Comparison of ENCODE assay signal across 30 cellular contexts in the genomic region with DNA sequence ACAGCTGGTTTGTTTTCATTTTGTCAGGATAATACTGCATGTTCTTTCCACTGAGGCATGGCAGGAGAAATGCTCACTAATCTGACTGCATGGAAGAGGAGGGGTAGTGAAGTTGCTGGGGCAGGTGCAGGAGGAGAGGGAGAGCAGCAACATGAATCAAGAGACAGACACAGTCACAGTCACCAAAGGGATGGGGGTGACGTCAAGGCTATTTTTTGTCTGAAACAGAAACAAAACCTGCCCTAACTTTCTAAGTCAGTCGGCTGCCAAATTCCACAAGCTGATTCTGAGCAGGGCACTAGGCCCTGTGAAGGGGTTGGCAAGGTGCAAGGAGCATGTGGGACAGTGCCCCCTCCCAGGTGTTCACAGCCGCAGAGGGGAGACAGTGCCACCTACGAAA.
"Had no signal": no experiment of that assay in that cellular context is flagged by ENCODE, and none has a peak within 500 bp of the region (broad histone marks: within the 10 kb centered on the region; RNA-seq: fewer than 3 reads in every experiment).

No MANE protein-coding gene starts in this region.

- DNase-seq: activated CD4-positive, alpha-beta memory T cell treated with anti-CD3 and anti-CD28 coated beads, Interleukin-2, amount 10 ng/mL, durations not matched to agents 7 days and 5 days; activated CD4-positive, alpha-beta T cell treated with anti-CD3 and anti-CD28 coated beads for 1 hour; activated CD4-positive, alpha-beta T cell treated with anti-CD3 and anti-CD28 coated beads for 4 hours; activated CD4-positive, alpha-beta T cell treated with anti-CD3 and anti-CD28 coated beads, Interleukin-2, amount 10 ng/mL, durations not matched to agents 7 days and 5 days; activated CD4-positive, alpha-beta T cell treated with anti-CD3 and anti-CD28 coated beads, Interleukin-2, amount 50 U/mL, for 4 hours; activated CD8-positive, alpha-beta memory T cell treated with anti-CD3 and anti-CD28 coated beads, Interleukin-2, amount 50 U/mL, for 48 hours; activated gamma-delta T cell; activated naive CD4-positive, alpha-beta T cell; activated naive CD4-positive, alpha-beta T cell treated with anti-CD3 and anti-CD28 coated beads, Interleukin-2, amount 10 ng/mL, durations not matched to agents 7 days and 5 days; activated naive CD8-positive, alpha-beta T cell treated with anti-CD3 and anti-CD28 coated beads, Interleukin-2, amount 10 ng/mL, durations not matched to agents 7 days and 5 days; activated T-cell treated with anti-CD3 and anti-CD28 coated beads for 4 hours; activated T-cell treated with anti-CD3 and anti-CD28 coated beads, Interleukin-2, amount 50 U/mL, for 24 hours; activated T-cell treated with anti-CD3 and anti-CD28 coated beads, Interleukin-2, amount 50 U/mL, for 72 hours; central memory CD4-positive, alpha-beta T cell; cerebellar nuclear complex; cortex of kidney; dermis blood vessel endothelial cell; effector CD4-positive, alpha-beta T cell; effector memory CD8-positive, alpha-beta T cell; erythroblast; foreskin keratinocyte; head of caudate nucleus; T-helper 2 cell had no signal

- H3K4me3 ChIP-seq: ascending aorta, breast epithelium, cardiac muscle cell, esophagus muscularis mucosa, gastroesophageal sphincter had no signal

- H3K27me3 ChIP-seq: ascending aorta, breast epithelium, cardiac muscle cell, foreskin keratinocyte, gastroesophageal sphincter had no signal

- H3K4me1 ChIP-seq: ascending aorta, breast epithelium, foreskin keratinocyte, gastroesophageal sphincter had no signal

- ATAC-seq: activated naive CD4-positive, alpha-beta T cell treated with anti-CD3 and anti-CD28 coated beads, Interleukin-2, amount 50 U/mL, for 72 hours; activated T-cell treated with anti-CD3 and anti-CD28 coated beads, Interleukin-2, amount 50 U/mL, for 72 hours; effector memory CD8-positive, alpha-beta T cell; foreskin keratinocyte; gastroesophageal sphincter; WTC11 had no signal

- H3K27ac ChIP-seq: ascending aorta, breast epithelium, cardiac muscle cell, esophagus muscularis mucosa, foreskin keratinocyte, gastroesophageal sphincter had no signal

- H3K36me3 ChIP-seq: ascending aorta, breast epithelium, cardiac muscle cell, esophagus muscularis mucosa, gastroesophageal sphincter had no signal

- H3K9me3 ChIP-seq: ascending aorta, breast epithelium, esophagus muscularis mucosa, gastroesophageal sphincter had no signal
